Comparison of ENCODE assay signal across 28 cellular contexts in genomic region chr2:217336694-217337093, GRCh38.
"Had no signal": no experiment of that assay in that cellular context is flagged by ENCODE, and none has a peak within 500 bp of the region (broad histone marks: within the 10 kb centered on the region; RNA-seq: fewer than 3 reads in every experiment).

No MANE protein-coding gene starts in this region.

- H3K27me3 Mint-ChIP-seq: progenitor cell of endocrine pancreas had no signal

- H3K36me3 ChIP-seq: neural progenitor cell, ovary, right lobe of liver, sigmoid colon, stomach, thoracic aorta, thyroid gland, tibial nerve, upper lobe of right lung, uterus had no signal

- H3K79me2 ChIP-seq: parathyroid adenoma had no signal

- DNase-seq: natural killer cell; occipital lobe; ovary; posterior cingulate gyrus; psoas muscle; right cardiac atrium; right lobe of liver; sigmoid colon; small intestine; stimulated activated CD4-positive, alpha-beta T cell treated with anti-CD3 and anti-CD28 coated beads, Interleukin-15, amount 100 ng/mL, for 24 hours; stimulated activated CD4-positive, alpha-beta T cell treated with anti-CD3 and anti-CD28 coated beads, Interleukin-2, amount 100 ng/mL, for 24 hours; stimulated activated CD4-positive, alpha-beta T cell treated with anti-CD3 and anti-CD28 coated beads, Interleukin-2, amount 100 ng/mL, for 48 hours; stimulated activated CD4-positive, alpha-beta T cell treated with anti-CD3 and anti-CD28 coated beads, Interleukin-4, amount 100 ng/mL, for 24 hours; stimulated activated naive B cell treated with anti-CD40 and anti-IgM and Interleukin-4, amounts not matched to agents 10 μg/mL and 1 μg/mL and 100 μg/mL, for 72 hours; stimulated activated naive CD4-positive, alpha-beta T cell treated with Interleukin-2 at 50 U/mL for 16 hours; stomach; thyroid gland; upper lobe of right lung; uterus had no signal

- H3K27ac Mint-ChIP-seq: natural killer cell; neural progenitor cell; progenitor cell of endocrine pancreas; stimulated activated effector memory CD8-positive, alpha-beta T cell treated with anti-CD3 and anti-CD28 coated beads, Interleukin-12 subunit alpha, Interleukin-12 subunit beta, amount 100 ng/mL, for 72 hours; stimulated activated naive B cell treated with anti-CD40 and anti-IgM and Interleukin-4, amounts not matched to agents 10 μg/mL and 1 μg/mL and 100 μg/mL, for 72 hours; stimulated activated naive CD8-positive, alpha-beta T cell treated with anti-CD3 and anti-CD28 coated beads, Interleukin-15, Interleukin-2, amounts not matched to agents 100 ng/mL and 50 ng/mL, for 24 hours; type B pancreatic cell had no signal

- H3K4me2 ChIP-seq: neural progenitor cell had no signal

- H3K9me3 Mint-ChIP-seq: natural killer cell; nephron; neural progenitor cell; stimulated activated effector memory CD8-positive, alpha-beta T cell treated with anti-CD3 and anti-CD28 coated beads, Interleukin-12 subunit alpha, Interleukin-12 subunit beta, amount 100 ng/mL, for 72 hours; stimulated activated naive B cell treated with anti-CD40 and anti-IgM and Interleukin-4, amounts not matched to agents 10 μg/mL and 1 μg/mL and 100 μg/mL, for 72 hours; stimulated activated naive CD8-positive, alpha-beta T cell treated with anti-CD3 and anti-CD28 coated beads, Interleukin-15, Interleukin-2, amounts not matched to agents 100 ng/mL and 50 ng/mL, for 24 hours; type B pancreatic cell had no signal

- H3K9me3 ChIP-seq: ovary, psoas muscle, right lobe of liver, sigmoid colon, stomach, thoracic aorta, thyroid gland, tibial nerve, upper lobe of right lung, uterus had no signal

- H3K4me1 Mint-ChIP-seq: natural killer cell; stimulated activated effector memory CD8-positive, alpha-beta T cell treated with anti-CD3 and anti-CD28 coated beads, Interleukin-12 subunit alpha, Interleukin-12 subunit beta, amount 100 ng/mL, for 72 hours; stimulated activated naive B cell treated with anti-CD40 and anti-IgM and Interleukin-4, amounts not matched to agents 10 μg/mL and 1 μg/mL and 100 μg/mL, for 72 hours had no signal

- H3K27me3 ChIP-seq: neural progenitor cell, ovary, right lobe of liver, sigmoid colon, stomach, thyroid gland, tibial nerve, upper lobe of right lung, uterus had no signal

- FAIRE-seq: small intestine had no signal

- H3K9ac ChIP-seq: neural progenitor cell, parathyroid adenoma had no signal

- H3K27ac ChIP-seq: neural progenitor cell, ovary, parathyroid adenoma, psoas muscle, right lobe of liver, thoracic aorta, thyroid gland, tibial nerve, upper lobe of right lung had no signal

- H3K36me3 Mint-ChIP-seq: natural killer cell; neural progenitor cell; stimulated activated effector memory CD8-positive, alpha-beta T cell treated with anti-CD3 and anti-CD28 coated beads, Interleukin-12 subunit alpha, Interleukin-12 subunit beta, amount 100 ng/mL, for 72 hours; stimulated activated naive B cell treated with anti-CD40 and anti-IgM and Interleukin-4, amounts not matched to agents 10 μg/mL and 1 μg/mL and 100 μg/mL, for 72 hours; type B pancreatic cell had no signal

- H2AFZ ChIP-seq: neural progenitor cell, parathyroid adenoma had no signal

- H3K4me3 ChIP-seq: neural progenitor cell, ovary, psoas muscle, right lobe of liver, sigmoid colon, stomach, thoracic aorta, thyroid gland, tibial nerve, upper lobe of right lung, uterus had no signal

- H3K4me3 Mint-ChIP-seq: natural killer cell; nephron; neural progenitor cell; stimulated activated effector memory CD8-positive, alpha-beta T cell treated with anti-CD3 and anti-CD28 coated beads, Interleukin-12 subunit alpha, Interleukin-12 subunit beta, amount 100 ng/mL, for 72 hours; stimulated activated naive B cell treated with anti-CD40 and anti-IgM and Interleukin-4, amounts not matched to agents 10 μg/mL and 1 μg/mL and 100 μg/mL, for 72 hours; stimulated activated naive CD8-positive, alpha-beta T cell treated with anti-CD3 and anti-CD28 coated beads, Interleukin-15, Interleukin-2, amounts not matched to agents 100 ng/mL and 50 ng/mL, for 24 hours; type B pancreatic cell had no signal

- H3K4me1 ChIP-seq: right lobe of liver had no signal
